In genomic region chr2:169768262-169768995, GRCh38 we compare ENCODE assay signal across 9 cellular contexts. TPM values are rescaled to one million over a fixed set of nuclear protein-coding genes. Genes with fewer than 3 reads are reported as not detected.
DNase-seq lines count a peak whose midpoint lies in the region; ATAC-seq and TF ChIP-seq lines count a peak whose summit lies in the region.
"Had no signal": no experiment of that assay in that cellular context is flagged by ENCODE, and none has a peak within 500 bp of the region (broad histone marks: within the 10 kb centered on the region; RNA-seq: fewer than 3 reads in every experiment).

No MANE protein-coding gene starts in this region.

- no peaks in the 10 kb centered on the region for H3K9me3 Mint-ChIP-seq in activated CD4-positive, alpha-beta T cell treated with anti-CD3 and anti-CD28 coated beads for 36 hours (ENCODE audit: low read depth)
- H3K9me3 Mint-ChIP-seq in Calu3 (ENCODE audit: low read depth, unreplicated experiment) (no peaks in the 10 kb centered on the region), progenitor cell of endocrine pancreas (ENCODE audit: low read depth) (no peaks in the 10 kb centered on the region)

- no peak overlapping the region for H3K27ac ChIP-seq in parathyroid adenoma
- H3K27ac ChIP-seq: cardiac muscle cell had no signal

- no peaks in the 10 kb centered on the region for H3K36me3 ChIP-seq in parathyroid adenoma (ENCODE audit: control insufficient read depth, insufficient read depth, low read length)
- H3K36me3 ChIP-seq: cardiac muscle cell had no signal

- CTCF ChIA-PET in AG04449 (lab: Yijun Ruan, JAX) (interaction anchor here (1.2 kb wide), 1 partner anchor 70 kb away, joined by 4 read pairs; no protein-coding TSS in a partner anchor), Calu3 (lab: Charles Lee) (no interaction called here)
- CTCF ChIA-PET in activated CD4-positive, alpha-beta T cell treated with anti-CD3 and anti-CD28 coated beads for 36 hours (lab: Charles Lee) = interaction anchor here (0.7 kb wide), 1 partner anchor 241 kb away, joined by 3 read pairs; no protein-coding TSS in a partner anchor

- H3K27me3 Mint-ChIP-seq in activated CD4-positive, alpha-beta T cell treated with anti-CD3 and anti-CD28 coated beads for 36 hours = peaks cover 14% of the 10 kb centered on the region
- H3K27me3 Mint-ChIP-seq in Calu3 (ENCODE audit: unreplicated experiment) (no peaks in the 10 kb centered on the region), progenitor cell of endocrine pancreas (no peaks in the 10 kb centered on the region)

- in situ Hi-C loops in G401 (cut with HindIII; ENCODE audit: low sequenced_read_pairs) = no loop called here

- no peaks in the 10 kb centered on the region for H3K79me2 ChIP-seq in parathyroid adenoma

- intact Hi-C loops in activated CD4-positive, alpha-beta T cell treated with anti-CD3 and anti-CD28 coated beads for 36 hours (cut with DNase I, micrococcal nuclease) = no loop called here
- intact Hi-C loops in Calu3 (cut with micrococcal nuclease; ENCODE audit: unreplicated experiment) = no loop called here

- H3K4me1 Mint-ChIP-seq in activated CD4-positive, alpha-beta T cell treated with anti-CD3 and anti-CD28 coated beads for 36 hours = peaks cover 9% of the 10 kb centered on the region
- H3K4me1 Mint-ChIP-seq in Calu3 (ENCODE audit: low read depth, unreplicated experiment) (peaks cover 14% of the 10 kb centered on the region), progenitor cell of endocrine pancreas (ENCODE audit: low read depth) (no peaks in the 10 kb centered on the region)

- peak; percentile 47 for ATAC-seq in activated CD4-positive, alpha-beta T cell treated with anti-CD3 and anti-CD28 coated beads for 36 hours

- TF ChIP-seq CTCF in AG04449 (IDR thresholded peaks at IDR 0.05; ENCODE audit: insufficient read depth, low read length, missing control alignments) = no peak
- no peak for TF ChIP-seq CTCF in parathyroid adenoma (IDR thresholded peaks at IDR 0.05)
- TF ChIP-seq CTCF in Calu3 (IDR thresholded peaks at IDR 0.05; ENCODE audit: unreplicated experiment) = no peak
- no peak for TF ChIP-seq CTCF in progenitor cell of endocrine pancreas (IDR thresholded peaks at IDR 0.05; ENCODE audit: unreplicated experiment)

- DNase-seq in AG04449 (ENCODE audit: low read depth, low spot score) (no peak), Calu3 (no peak), G401 (ENCODE audit: low spot score) (no peak), progenitor cell of endocrine pancreas (ENCODE audit: low spot score, unreplicated experiment) (no peak), NCI-H187 treated with DMSO at 0.1 percent for 48 hours (lab: John Stamatoyannopoulos, UW) (no peak)
- peak; percentile 48 for DNase-seq in activated CD4-positive, alpha-beta T cell treated with anti-CD3 and anti-CD28 coated beads for 36 hours
- DNase-seq in effector CD4-positive, alpha-beta T cell = peak; percentile 2

- peak overlapping the region; percentile 59 for H3K4me3 Mint-ChIP-seq in activated CD4-positive, alpha-beta T cell treated with anti-CD3 and anti-CD28 coated beads for 36 hours
- H3K4me3 Mint-ChIP-seq in Calu3 (ENCODE audit: low read depth, unreplicated experiment) (no peak overlapping the region), progenitor cell of endocrine pancreas (ENCODE audit: low read depth) (no peak overlapping the region)

- no TSS peak for BruUV-seq in Calu3 (replicated peaks; lab: Mats Ljungman, UMichigan)

- peak overlapping the region; percentile 30 for H3K4me2 ChIP-seq in parathyroid adenoma (ENCODE audit: low read length)

- no peaks in the 10 kb centered on the region for H3K9me3 ChIP-seq in parathyroid adenoma (ENCODE audit: control insufficient read depth, low read length)

- no peak overlapping the region for H3K27ac Mint-ChIP-seq in activated CD4-positive, alpha-beta T cell treated with anti-CD3 and anti-CD28 coated beads for 36 hours
- no peak overlapping the region for H3K27ac Mint-ChIP-seq in Calu3 (ENCODE audit: unreplicated experiment)
- H3K27ac Mint-ChIP-seq in progenitor cell of endocrine pancreas = no peak overlapping the region

- H3K4me1 ChIP-seq in parathyroid adenoma = no peaks in the 10 kb centered on the region

- POLR2A ChIA-PET in AG04449 (lab: Yijun Ruan, JAX) = interaction anchor here (0.7 kb wide), 1 partner anchor 50 kb away, joined by 3 read pairs; no protein-coding TSS in a partner anchor
- POLR2A ChIA-PET in activated CD4-positive, alpha-beta T cell treated with anti-CD3 and anti-CD28 coated beads for 36 hours (lab: Charles Lee) = interaction anchor here (0.5 kb wide), 1 partner anchor 184 kb away, joined by 3 read pairs; no protein-coding TSS in a partner anchor

- H3K36me3 Mint-ChIP-seq in activated CD4-positive, alpha-beta T cell treated with anti-CD3 and anti-CD28 coated beads for 36 hours (ENCODE audit: low read depth) = no peaks in the 10 kb centered on the region
- H3K36me3 Mint-ChIP-seq in Calu3 (ENCODE audit: insufficient read depth, unreplicated experiment) = no peaks in the 10 kb centered on the region
- H3K36me3 Mint-ChIP-seq in progenitor cell of endocrine pancreas (ENCODE audit: insufficient read depth) = peaks cover 3% of the 10 kb centered on the region

- H2AFZ ChIP-seq in parathyroid adenoma = peak overlapping the region; percentile 66

- no peak overlapping the region for H3K9ac ChIP-seq in parathyroid adenoma

- H3K4me3 ChIP-seq in AG04449 (ENCODE audit: low read depth, low read length) (peak overlapping the region; percentile 32), parathyroid adenoma (ENCODE audit: low read depth, low read length) (no peak overlapping the region)
- H3K4me3 ChIP-seq: cardiac muscle cell had no signal

- no peaks in the 10 kb centered on the region for H3K27me3 ChIP-seq in parathyroid adenoma (ENCODE audit: control insufficient read depth, insufficient read depth, low read length)
- H3K27me3 ChIP-seq: cardiac muscle cell had no signal

RNA-seq across cellular contexts. Expression of gene SSB, which starts 30.2 kb away (rescaled TPM):
- total RNA-seq in activated CD4-positive, alpha-beta T cell treated with anti-CD3 and anti-CD28 coated beads for 36 hours = 100 to 1,000 TPM; 127 to 138 TPM
- total RNA-seq in Calu3 (2022) (143 TPM in 2 replicates), progenitor cell of endocrine pancreas (139 and 141 TPM in 2 replicates)
- 110 and 159 TPM in 2 replicates for total RNA-seq in G401 (2014; rRNA removed; shearing (Covaris generic))

RNA-seq across cellular contexts. Expression of gene KLHL23, which starts 34.8 kb away (rescaled TPM):
- total RNA-seq in activated CD4-positive, alpha-beta T cell treated with anti-CD3 and anti-CD28 coated beads for 36 hours = 1 to 10 TPM; 4.4 to 5.7 TPM
- total RNA-seq in Calu3 (2022) (40.4 and 49.5 TPM in 2 replicates), progenitor cell of endocrine pancreas (50.1 and 56.9 TPM in 2 replicates)
- total RNA-seq in G401 (2014; rRNA removed; shearing (Covaris generic)) = 29.4 and 31.7 TPM in 2 replicates

RNA-seq across cellular contexts. Expression of gene METTL5, which starts 56.3 kb away (rescaled TPM):
- 100 to 1,000 TPM; 129 to 165 TPM for total RNA-seq in activated CD4-positive, alpha-beta T cell treated with anti-CD3 and anti-CD28 coated beads for 36 hours
- total RNA-seq in Calu3 (2022) = 63.1 and 68.2 TPM in 2 replicates
- total RNA-seq in G401 (2014; rRNA removed; shearing (Covaris generic)) = 85.8 and 87.3 TPM in 2 replicates
- total RNA-seq in progenitor cell of endocrine pancreas = 42.3 and 43.3 TPM in 2 replicates

RNA-seq across cellular contexts. Expression of gene UBR3, which starts 58.8 kb away (rescaled TPM):
- 10 to 100 TPM; 17.2 to 26.1 TPM for total RNA-seq in activated CD4-positive, alpha-beta T cell treated with anti-CD3 and anti-CD28 coated beads for 36 hours
- 30.6 and 33.1 TPM in 2 replicates for total RNA-seq in Calu3 (2022)
- total RNA-seq in G401 (2014; rRNA removed; shearing (Covaris generic)) = 20.2 and 24.9 TPM in 2 replicates
- 36.9 and 41.5 TPM in 2 replicates for total RNA-seq in progenitor cell of endocrine pancreas

Comparison
In these comparisons a context has a peak if more than half of its experiments do, and no peak if none do; other contexts are left out.
1. DNase-seq: peak in activated CD4-positive, alpha-beta T cell treated with anti-CD3 and anti-CD28 coated beads for 36 hours (single experiment) and effector CD4-positive, alpha-beta T cell (single experiment); none in AG04449 (single experiment), Calu3 (single experiment), G401 (single experiment), progenitor cell of endocrine pancreas (single experiment) and NCI-H187 treated with DMSO at 0.1 percent for 48 hours (single experiment).